In the genomic region with DNA sequence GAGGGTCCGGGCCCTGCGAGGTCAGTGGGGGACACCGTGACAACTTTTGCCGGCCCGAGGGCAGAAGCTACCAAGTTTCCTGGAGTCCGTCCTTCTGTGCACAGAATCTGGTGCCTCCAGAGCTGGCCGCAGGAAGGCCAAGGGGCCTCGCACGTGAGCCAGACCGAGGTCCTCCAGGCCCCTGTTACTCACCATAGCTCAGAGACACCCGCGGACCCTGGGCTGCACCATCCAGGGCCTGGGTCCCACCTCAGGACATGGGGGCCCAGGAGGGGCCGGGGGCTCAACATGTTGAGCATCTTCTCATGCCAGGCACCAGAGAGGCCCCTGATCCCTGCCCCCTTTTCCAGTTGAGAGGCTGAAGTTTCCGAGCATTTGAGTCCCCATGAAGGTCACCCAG, we compare ENCODE assay signal across 5 cellular contexts.
"Had no signal": no experiment of that assay in that cellular context is flagged by ENCODE, and none has a peak within 500 bp of the region (broad histone marks: within the 10 kb centered on the region; RNA-seq: fewer than 3 reads in every experiment).

No MANE protein-coding gene starts in this region.

- ATAC-seq: HepG2, K562 had no signal

- DNase-seq: IMR-90, KBM-7 had no signal

- H3K4me3 ChIP-seq: K562 had no signal

- H3K27ac ChIP-seq: HL-60 had no signal
